In the genomic region with DNA sequence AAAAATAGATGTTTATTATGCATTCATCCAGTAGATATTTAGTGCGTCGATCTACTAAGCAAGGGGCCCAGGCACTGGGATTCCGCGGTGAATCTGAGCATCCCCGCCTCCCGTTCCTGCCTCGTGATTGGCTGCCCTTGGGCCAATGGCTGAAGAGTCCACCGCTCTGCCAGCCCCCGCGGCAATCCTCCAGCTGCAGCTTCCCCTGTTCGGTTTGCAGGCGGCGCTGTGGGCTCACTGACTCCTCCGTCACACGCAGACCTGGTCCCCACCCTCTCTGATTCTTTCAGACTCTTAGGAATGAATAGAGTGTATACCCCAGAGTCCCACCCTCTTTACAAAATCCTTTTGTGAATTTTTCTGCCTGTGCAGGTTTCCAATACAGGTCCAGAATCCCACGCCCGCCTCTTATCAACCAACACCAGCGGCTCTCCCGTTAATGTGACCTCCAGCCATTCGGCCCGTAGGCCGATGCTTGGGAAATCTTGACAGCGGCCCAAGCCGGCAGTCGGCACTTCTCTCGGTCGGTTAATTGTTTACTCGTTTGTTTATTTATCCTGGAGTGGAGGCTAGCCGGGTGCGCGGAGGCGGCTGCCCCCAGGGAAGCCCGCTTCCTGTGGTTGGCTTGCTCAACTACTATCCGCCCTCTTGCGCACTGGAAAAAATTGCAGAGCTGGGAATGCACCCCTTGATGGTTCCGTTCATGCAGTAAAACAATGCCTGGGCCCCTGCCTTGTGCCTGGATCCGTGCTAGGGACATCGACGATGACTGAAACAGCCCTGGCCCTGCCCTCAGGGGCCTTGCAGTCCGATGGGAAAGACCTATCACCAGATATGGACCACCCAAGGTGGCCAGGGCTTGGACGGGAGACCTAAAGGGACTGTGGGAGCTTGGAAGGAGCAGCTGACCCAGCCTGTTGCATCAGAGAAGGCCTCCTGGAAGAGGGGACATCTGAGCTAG, we compare ENCODE assay signal across 8 cellular contexts. TPM values are rescaled to one million over a fixed set of nuclear protein-coding genes. Genes with fewer than 3 reads are reported as not detected.
DNase-seq lines count a peak whose midpoint lies in the region; ATAC-seq and TF ChIP-seq lines count a peak whose summit lies in the region.

No MANE protein-coding gene starts in this region.

- H3K27me3 Mint-ChIP-seq in activated CD4-positive, alpha-beta T cell treated with anti-CD3 and anti-CD28 coated beads for 36 hours, result no peaks in the 10 kb centered on the region
- no peaks in the 10 kb centered on the region for H3K27me3 Mint-ChIP-seq in chondrocyte (ENCODE audit: low read depth)

- H3K27ac Mint-ChIP-seq in activated CD4-positive, alpha-beta T cell treated with anti-CD3 and anti-CD28 coated beads for 36 hours, result peak overlapping the region; percentile 82
- peak overlapping the region; percentile 62 for H3K27ac Mint-ChIP-seq in chondrocyte (ENCODE audit: unreplicated experiment)

- intact Hi-C loops in activated CD4-positive, alpha-beta T cell treated with anti-CD3 and anti-CD28 coated beads for 36 hours (cut with DNase I, micrococcal nuclease), result loop anchor here (1.0 to 10.0 kb wide), 8 partner anchors 68 to 388 kb away; a partner anchor contains a TSS

- TF ChIP-seq CTCF in GM12874 (IDR thresholded peaks at IDR 0.05; ENCODE audit: insufficient read depth, low read depth, low read length), result peak; percentile 81
- peak; percentile 90 for TF ChIP-seq CTCF in chondrocyte (IDR thresholded peaks at IDR 0.05)

- peak; percentile 70 to 87 for DNase-seq in NCI-H524 (lab: John Stamatoyannopoulos, UW)
- DNase-seq in activated CD4-positive, alpha-beta T cell treated with anti-CD3 and anti-CD28 coated beads for 36 hours, result peak; percentile 97
- peak; percentile 99 for DNase-seq in chondrocyte (ENCODE audit: low spot score)
- peak; percentile 94 for DNase-seq in kidney glomerular epithelial cell (lab: John Stamatoyannopoulos, UW)
- peak; percentile 66 to 82 for DNase-seq in stimulated activated CD4-positive, alpha-beta T cell treated with anti-CD3 and anti-CD28 coated beads, Interleukin-1b, Interleukin-23, amount 100 ng/mL, for 1 hour (ENCODE audit: low read depth in 2 of 2)

- POLR2A ChIA-PET in activated CD4-positive, alpha-beta T cell treated with anti-CD3 and anti-CD28 coated beads for 36 hours (lab: Charles Lee), result interaction anchor here (1.0 kb wide), 1 partner anchor 72 kb away, joined by 3 read pairs; no protein-coding TSS in a partner anchor

- H3K36me3 Mint-ChIP-seq in activated CD4-positive, alpha-beta T cell treated with anti-CD3 and anti-CD28 coated beads for 36 hours (ENCODE audit: low read depth), result peaks cover 4% of the 10 kb centered on the region
- no peaks in the 10 kb centered on the region for H3K36me3 Mint-ChIP-seq in chondrocyte (ENCODE audit: low read depth)

- peaks cover 17% of the 10 kb centered on the region for H3K4me1 Mint-ChIP-seq in activated CD4-positive, alpha-beta T cell treated with anti-CD3 and anti-CD28 coated beads for 36 hours
- H3K4me1 Mint-ChIP-seq in chondrocyte (ENCODE audit: low read depth), result peaks cover 15% of the 10 kb centered on the region

- H3K9me3 Mint-ChIP-seq in activated CD4-positive, alpha-beta T cell treated with anti-CD3 and anti-CD28 coated beads for 36 hours (ENCODE audit: low read depth), result no peaks in the 10 kb centered on the region
- no peaks in the 10 kb centered on the region for H3K9me3 Mint-ChIP-seq in chondrocyte (ENCODE audit: low read depth)

- CTCF ChIA-PET in activated CD4-positive, alpha-beta T cell treated with anti-CD3 and anti-CD28 coated beads for 36 hours (lab: Charles Lee), result interaction anchor here (0.6 to 2.0 kb wide), 12 partner anchors 12 to 282 kb away, joined by 3 to 8 read pairs (median 4); no protein-coding TSS in a partner anchor

- ATAC-seq in HG03095 (IDR thresholded peaks at IDR 0.05; ENCODE audit: unreplicated experiment), result peak; percentile 38
- ATAC-seq in activated CD4-positive, alpha-beta T cell treated with anti-CD3 and anti-CD28 coated beads for 36 hours, result peak; percentile 76
- ATAC-seq in GM18873 (IDR thresholded peaks at IDR 0.05; ENCODE audit: low FRiP score, unreplicated experiment), result no peak

- peak overlapping the region; percentile 68 for H3K4me3 Mint-ChIP-seq in activated CD4-positive, alpha-beta T cell treated with anti-CD3 and anti-CD28 coated beads for 36 hours
- H3K4me3 Mint-ChIP-seq in chondrocyte (ENCODE audit: unreplicated experiment), result peak overlapping the region; percentile 67

RNA-seq across cellular contexts. Expression of a gene that starts 4.5 kb away (rescaled TPM):
- total RNA-seq in activated CD4-positive, alpha-beta T cell treated with anti-CD3 and anti-CD28 coated beads for 36 hours, result 10 to 100 TPM; 16.5 to 17.2 TPM
- total RNA-seq in chondrocyte, result 60.1 to 70.9 TPM (median 70.2 TPM) in 3 replicates

RNA-seq across cellular contexts. Expression of a gene that starts 5.7 kb away (rescaled TPM):
- total RNA-seq in activated CD4-positive, alpha-beta T cell treated with anti-CD3 and anti-CD28 coated beads for 36 hours, result 100 to 1,000 TPM; 102 to 104 TPM
- total RNA-seq in chondrocyte, result 168 to 189 TPM (median 173 TPM) in 3 replicates
